ENCODE assay signal across 11 cellular contexts in genomic region chr17:57481901-57482300, GRCh38.
DNase-seq lines count a peak whose midpoint lies in the region; ATAC-seq and TF ChIP-seq lines count a peak whose summit lies in the region.
"Had no signal": no experiment of that assay in that cellular context is flagged by ENCODE, and none has a peak within 500 bp of the region (broad histone marks: within the 10 kb centered on the region; RNA-seq: fewer than 3 reads in every experiment).

No MANE protein-coding gene starts in this region.

- H3K27me3 ChIP-seq in PC-3 (ENCODE audit: low read length), result no peaks in the 10 kb centered on the region
- no peaks in the 10 kb centered on the region for H3K27me3 ChIP-seq in rectal smooth muscle tissue (ENCODE audit: control insufficient read depth, insufficient read depth, low read length)
- no peaks in the 10 kb centered on the region for H3K27me3 ChIP-seq in body of pancreas
- H3K27me3 ChIP-seq: neutrophil had no signal

- H3K9ac ChIP-seq in PC-3 (ENCODE audit: low read length) (no peak overlapping the region), rectal smooth muscle tissue (ENCODE audit: low read length) (no peak overlapping the region)

- no peaks in the 10 kb centered on the region for H3K9me2 ChIP-seq in PC-3 (replicated peaks; ENCODE audit: low read length)

- H3K27ac Mint-ChIP-seq in activated T-cell treated with anti-CD3 and anti-CD28 coated beads, Interleukin-2, amount 50 U/mL, for 24 hours, result no peak overlapping the region

- H4K20me1 ChIP-seq in PC-3 (ENCODE audit: low read length), result no peaks in the 10 kb centered on the region

- H3K79me2 ChIP-seq in PC-3 (ENCODE audit: low read length), result no peaks in the 10 kb centered on the region

- intact Hi-C loops in PC-3 (cut with micrococcal nuclease), result no loop called here
- intact Hi-C loops in body of pancreas (cut with DNase I), result no loop called here
- intact Hi-C loops in lower leg skin (cut with DNase I; ENCODE audit: low total_unique reads), result no loop called here

- CTCF ChIA-PET in PC-3 (lab: Charles Lee), result no interaction called here

- H3K27me3 Mint-ChIP-seq in activated T-cell treated with anti-CD3 and anti-CD28 coated beads, Interleukin-2, amount 50 U/mL, for 24 hours, result no peaks in the 10 kb centered on the region

- H3K4me1 Mint-ChIP-seq in activated T-cell treated with anti-CD3 and anti-CD28 coated beads, Interleukin-2, amount 50 U/mL, for 24 hours (ENCODE audit: low read depth), result peaks cover 62% of the 10 kb centered on the region

- H3K27ac ChIP-seq in PC-3 (ENCODE audit: low read length) (no peak overlapping the region), rectal smooth muscle tissue (ENCODE audit: low read depth, low read length) (peak overlapping the region; percentile 15), body of pancreas (no peak overlapping the region)
- H3K27ac ChIP-seq: neutrophil had no signal

- POLR2A ChIA-PET in PC-3 (lab: Charles Lee; ENCODE audit: unreplicated experiment), result no interaction called here

- BruUV-seq in PC-3 (replicated peaks; lab: Mats Ljungman, UMichigan), result no TSS peak

- ATAC-seq in PC-3, result no peak
- no peak for ATAC-seq in body of pancreas

- no peaks in the 10 kb centered on the region for H3K9me3 Mint-ChIP-seq in activated T-cell treated with anti-CD3 and anti-CD28 coated beads, Interleukin-2, amount 50 U/mL, for 24 hours

- no peak overlapping the region for H3K4me3 Mint-ChIP-seq in activated T-cell treated with anti-CD3 and anti-CD28 coated beads, Interleukin-2, amount 50 U/mL, for 24 hours

- H3K36me3 Mint-ChIP-seq in activated T-cell treated with anti-CD3 and anti-CD28 coated beads, Interleukin-2, amount 50 U/mL, for 24 hours (ENCODE audit: low read depth), result peaks cover 5% of the 10 kb centered on the region

- no peaks in the 10 kb centered on the region for H3K36me3 ChIP-seq in PC-3 (ENCODE audit: low read depth, low read length)
- no peaks in the 10 kb centered on the region for H3K36me3 ChIP-seq in rectal smooth muscle tissue (ENCODE audit: control insufficient read depth, insufficient read depth, low read length)
- H3K36me3 ChIP-seq in body of pancreas (replicated peaks in 1 of 2; ENCODE audit: insufficient read depth in 1 of 2, low read depth in 2 of 2), result no peaks in the 10 kb centered on the region
- H3K36me3 ChIP-seq: neutrophil had no signal

- TF ChIP-seq CTCF in PC-3 (conservative IDR thresholded peaks at IDR 0.05; ENCODE audit: low read depth, low read length), result no peak
- no peak for TF ChIP-seq CTCF in fibroblast of pulmonary artery (IDR thresholded peaks at IDR 0.05; ENCODE audit: low read length, missing control alignments)
- TF ChIP-seq CTCF in body of pancreas (IDR thresholded peaks at IDR 0.05), result no peak
- no peak for TF ChIP-seq CTCF in lower leg skin (IDR thresholded peaks at IDR 0.05)

- no peaks in the 10 kb centered on the region for H3K9me3 ChIP-seq in PC-3 (ENCODE audit: low read length)
- H3K9me3 ChIP-seq in body of pancreas, result no peaks in the 10 kb centered on the region
- H3K9me3 ChIP-seq: neutrophil had no signal

- H3K4me1 ChIP-seq in PC-3 (ENCODE audit: insufficient read depth, low read length) (peaks cover 16% of the 10 kb centered on the region), rectal smooth muscle tissue (ENCODE audit: control insufficient read depth, insufficient read depth, low read length) (peaks cover 32% of the 10 kb centered on the region), body of pancreas (no peaks in the 10 kb centered on the region)

- H3K4me3 ChIP-seq in PC-3 (ENCODE audit: low read length) (no peak overlapping the region), fibroblast of pulmonary artery (replicated peaks; ENCODE audit: low read depth, low read length) (no peak overlapping the region), rectal smooth muscle tissue (ENCODE audit: low read length) (no peak overlapping the region), body of pancreas (no peak overlapping the region), lower leg skin (ENCODE audit: low read depth, poor library complexity, severe bottlenecking) (no peak overlapping the region)

- TF ChIP-seq POLR2A in body of pancreas (IDR thresholded peaks at IDR 0.05) (no peak), lower leg skin (IDR thresholded peaks at IDR 0.05) (no peak)

- H2AFZ ChIP-seq in PC-3 (ENCODE audit: low read length), result no peak overlapping the region

- no peak overlapping the region for H3K4me2 ChIP-seq in PC-3 (ENCODE audit: low read length)

- no peaks in the 10 kb centered on the region for H3F3A ChIP-seq in PC-3 (ENCODE audit: low read length, unreplicated experiment)

- WGBS in body of pancreas, 2 donors, result 81 to 86% methylated on average over 6 of the region's 6 CpGs
- 71 to 81% methylated on average over 6 of the region's 6 CpGs for WGBS in lower leg skin, 2 donors

- DNase-seq in COLO829 (ENCODE audit: low spot score) (peak; percentile 71), PC-3 (peak; percentile 13), fibroblast of pulmonary artery (ENCODE audit: low read depth) (peak; percentile 99), NCI-H524 treated with DMSO at 0.1 percent for 48 hours (lab: John Stamatoyannopoulos, UW) (no peak), body of pancreas (no peak), lower leg skin (ENCODE audit: low spot score in 2 of 2) (no peak)
- DNase-seq in activated T-cell treated with anti-CD3 and anti-CD28 coated beads, Interleukin-2, amount 50 U/mL, for 24 hours, result no peak
- DNase-seq: DMS 273 treated with DMSO at 0.1 percent for 48 hours, NCI-H2171 treated with DMSO at 0.1 percent for 48 hours had no signal

Comparison
In these comparisons a context has a peak if more than half of its experiments do, and no peak if none do; other contexts are left out.
1. DNase-seq: peak in COLO829 (single experiment), PC-3 (single experiment) and fibroblast of pulmonary artery (single experiment); none in NCI-H524 treated with DMSO at 0.1 percent for 48 hours (single experiment), body of pancreas (0 of 4), lower leg skin (0 of 2) and activated T-cell treated with anti-CD3 and anti-CD28 coated beads, Interleukin-2, amount 50 U/mL, for 24 hours (single experiment).